In genomic region chr1:225474986-225475820, GRCh38 we compare ENCODE assay signal across 9 cellular contexts. TPM values are rescaled to one million over a fixed set of nuclear protein-coding genes. Genes with fewer than 3 reads are reported as not detected.
DNase-seq lines count a peak whose midpoint lies in the region; ATAC-seq and TF ChIP-seq lines count a peak whose summit lies in the region.
"Had no signal": no experiment of that assay in that cellular context is flagged by ENCODE, and none has a peak within 500 bp of the region (broad histone marks: within the 10 kb centered on the region; RNA-seq: fewer than 3 reads in every experiment).

No MANE protein-coding gene starts in this region.

- H3K27me3 ChIP-seq in HL-60 (ENCODE audit: insufficient read depth, poor library complexity, severe bottlenecking) (no peaks in the 10 kb centered on the region), OCI-LY3 (ENCODE audit: low read depth, low read length) (peaks cover 10% of the 10 kb centered on the region), esophagus squamous epithelium (no peaks in the 10 kb centered on the region), stomach (no peaks in the 10 kb centered on the region)

- H3K4me1 ChIP-seq in OCI-LY3 (ENCODE audit: low read length) (peaks cover 9% of the 10 kb centered on the region), esophagus squamous epithelium (peaks cover 0 to 33% (median 0%) of the 10 kb centered on the region in 3 donors), stomach (peaks cover 5 to 13% (median 12%) of the 10 kb centered on the region in 4 donors)

- no peak for TF ChIP-seq EP300 in stomach (IDR thresholded peaks at IDR 0.05)

- H3K9ac ChIP-seq in OCI-LY3 (ENCODE audit: low read length) = peak overlapping the region; percentile 33; the same call in 1 of the 2 replicates

- TF ChIP-seq POLR2A in esophagus squamous epithelium (IDR thresholded peaks at IDR 0.05) (no peak), stomach (IDR thresholded peaks at IDR 0.05) (no peak)

- no peak overlapping the region for H3K4me3 Mint-ChIP-seq in natural killer cell
- H3K4me3 Mint-ChIP-seq: T-helper 1 cell treated with Interleukin-12 subunit alpha and Interleukin-12 subunit beta and Interleukin-4 antibody, amounts not matched to agents 30 μg/mL and 1 μg/mL, for 36 hours had no signal

- H3K4me1 Mint-ChIP-seq in natural killer cell = peaks cover 35 to 48% of the 10 kb centered on the region in 2 donors

- peak; percentile 99 for TF ChIP-seq CTCF in HL-60 (IDR thresholded peaks at IDR 0.05; ENCODE audit: insufficient read depth, low read length)
- TF ChIP-seq CTCF in OCI-LY3 (IDR thresholded peaks at IDR 0.05; ENCODE audit: low read depth, low read length) = peak; percentile 100
- TF ChIP-seq CTCF in esophagus squamous epithelium (IDR thresholded peaks at IDR 0.05) = peak; percentile 100
- TF ChIP-seq CTCF in natural killer cell (IDR thresholded peaks at IDR 0.05) = peak; percentile 100
- TF ChIP-seq CTCF in stomach (IDR thresholded peaks at IDR 0.05) = peak in 6 of 7 experiments; percentile 100

- WGBS in esophagus squamous epithelium, 2 donors = 4 to 10% methylated on average over 2 to 22 of the region's 50 CpGs
- WGBS in stomach, 5 donors = 25 to 28% (median 26%) methylated on average over 35 to 50 of the region's 50 CpGs

- H3K27me3 Mint-ChIP-seq in natural killer cell (ENCODE audit: low read depth in 2 of 2) = no peaks in the 10 kb centered on the region

- ATAC-seq in GM21360 (IDR thresholded peaks at IDR 0.05; ENCODE audit: unreplicated experiment) = peak; percentile 72
- ATAC-seq in natural killer cell = peak; percentile 92 to 96 (median 93)

- H3K4me2 ChIP-seq in OCI-LY3 (ENCODE audit: low read length) = peak overlapping the region; percentile 69

- H3K4me3 ChIP-seq in HL-60 (replicated peaks; ENCODE audit: insufficient read depth, low read length) (no peak overlapping the region), OCI-LY3 (ENCODE audit: low read length) (peak overlapping the region; percentile 55), esophagus squamous epithelium (peak overlapping the region in 2 of 4 donors; percentile 16 to 18), stomach (peak overlapping the region in 1 of 4 donors; percentile 11)

- H3K36me3 ChIP-seq in OCI-LY3 (replicated peaks; ENCODE audit: low read depth, low read length) (no peaks in the 10 kb centered on the region), esophagus squamous epithelium (no peaks in the 10 kb centered on the region), stomach (no peaks in the 10 kb centered on the region)

- H3K9me3 ChIP-seq in OCI-LY3 (ENCODE audit: insufficient read depth, low read length) = no peaks in the 10 kb centered on the region
- H3K9me3 ChIP-seq in esophagus squamous epithelium = no peaks in the 10 kb centered on the region
- H3K9me3 ChIP-seq in stomach = no peaks in the 10 kb centered on the region

- peak overlapping the region; percentile 77 for H2AFZ ChIP-seq in OCI-LY3 (ENCODE audit: low read depth, low read length)

- H3K9me3 Mint-ChIP-seq in natural killer cell = no peaks in the 10 kb centered on the region

- intact Hi-C loops in esophagus squamous epithelium (cut with DNase I) (loop anchor here (5.0 to 10.0 kb wide), 3 partner anchors 297 to 502 kb away; no protein-coding TSS in a partner anchor), natural killer cell (cut with micrococcal nuclease) (loop anchor here (1.0 to 10.0 kb wide), 4 partner anchors 302 to 650 kb away; partner anchors contain the start of gene SRP9), stomach (cut with DNase I; ENCODE audit: low total_unique reads) (loop anchor here (5.0 to 10.0 kb wide), 3 partner anchors 300 to 502 kb away; partner anchors contain the start of gene SRP9)

- DNase-seq in COLO829 (ENCODE audit: low spot score) (peak; percentile 73), HL-60 (ENCODE audit: low read depth in 1 of 2, low spot score in 1 of 2) (peak; percentile 52 to 58), esophagus squamous epithelium (lab: John Stamatoyannopoulos, UW) (no peak), natural killer cell (peak; percentile 81), stomach (peak; percentile 74)
- DNase-seq in activated T-cell treated with anti-CD3 and anti-CD28 coated beads, Interleukin-2, amount 50 U/mL, for 48 hours = peak; percentile 82 to 88

- H3K36me3 Mint-ChIP-seq in natural killer cell = no peaks in the 10 kb centered on the region

- H4K20me1 ChIP-seq in OCI-LY3 (ENCODE audit: insufficient read depth, low read length) = no peaks in the 10 kb centered on the region

- peak overlapping the region; percentile 62 to 77 for H3K27ac Mint-ChIP-seq in natural killer cell

- no peaks in the 10 kb centered on the region for H3K79me2 ChIP-seq in OCI-LY3 (ENCODE audit: low read length)

- H3K27ac ChIP-seq in HL-60 (replicated peaks) (no peak overlapping the region), OCI-LY3 (ENCODE audit: low read length) (no peak overlapping the region), esophagus squamous epithelium (peak overlapping the region in 1 of 4 donors; percentile 22), stomach (no peak overlapping the region)

RNA-seq across cellular contexts. Expression of gene LBR, which starts 47.4 kb away (rescaled TPM):
- total RNA-seq in esophagus squamous epithelium = 10 to 100 TPM; 39.8 to 50.0 (median 42.9) TPM
- total RNA-seq in natural killer cell = 100 to 1,000 TPM; 161 to 179 (median 178) TPM
- total RNA-seq in stomach = 100 to 1,000 TPM in 2 of 5 donors, 10 to 100 TPM in 3; 47.8 to 159 (median 83.4) TPM
- 10 to 100 TPM in 1 of 3 donors, 1 to 10 TPM in 2; 6.9 to 25.5 (median 6.9) TPM for polyA plus RNA-seq in stomach
